In the genomic region with DNA sequence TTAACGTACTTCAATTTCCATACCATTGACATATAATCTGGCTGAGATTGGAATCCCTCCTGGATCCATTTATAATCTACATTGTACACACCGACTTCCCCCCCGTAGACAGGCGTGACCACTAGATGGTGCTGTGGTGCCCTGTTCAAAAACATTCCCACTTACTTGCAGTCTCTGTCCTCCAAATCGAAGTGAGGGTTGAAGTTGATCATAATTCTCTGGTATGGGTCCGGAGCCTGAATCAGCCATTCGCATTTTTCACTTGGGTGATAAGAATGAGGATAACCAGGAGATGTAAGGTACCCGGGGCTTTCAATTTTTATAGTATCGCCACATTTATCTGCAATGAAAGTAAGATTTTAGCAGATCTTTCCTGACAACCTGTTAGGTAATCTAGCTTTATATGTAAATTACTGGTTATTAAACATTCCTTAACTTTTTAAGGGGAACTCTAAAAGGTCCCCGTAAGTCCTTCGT, we compare ENCODE assay signal across 8 cellular contexts. TPM values are rescaled to one million over a fixed set of nuclear protein-coding genes. Genes with fewer than 3 reads are reported as not detected.
A peak's percentile ranks its signal among the peaks of the same experiment; 100 is the strongest.
DNase-seq lines count a peak whose midpoint lies in the region; ATAC-seq, FAIRE-seq and TF ChIP-seq lines count a peak whose summit lies in the region.

No MANE protein-coding gene starts in this region.

- peak; percentile 53 for ATAC-seq in HG03460 (IDR thresholded peaks at IDR 0.05; ENCODE audit: unreplicated experiment)
- ATAC-seq in HG03025 (IDR thresholded peaks at IDR 0.05; ENCODE audit: low FRiP score, unreplicated experiment): no peak

- dilution Hi-C loops in endothelial cell of umbilical vein (cut with MboI; ENCODE audit: extremely low pct_ligation_motif_present, low sequenced_read_pairs): no loop called here

- no peaks in the 10 kb centered on the region for H3K9me3 ChIP-seq in endothelial cell of umbilical vein (replicated peaks; ENCODE audit: control insufficient read depth, insufficient read depth, low read length)

- CTCF ChIA-PET in endothelial cell of umbilical vein (lab: Charles Lee): interaction anchor here (2.0 to 6.2 kb wide), 3 partner anchors 137 to 1307 kb away, joined by 5 to 61 read pairs (median 37); no protein-coding TSS in a partner anchor

- peak; percentile 91 for FAIRE-seq in endothelial cell of umbilical vein (lab: Jason Lieb, UNC)

- peak overlapping the region; percentile 78 for H3K9ac ChIP-seq in endothelial cell of umbilical vein (replicated peaks; ENCODE audit: extremely low read depth, insufficient read depth, low read length)

- intact Hi-C loops in endothelial cell of umbilical vein (cut with micrococcal nuclease): loop anchor here (1.0 to 10.0 kb wide), 15 partner anchors 137 to 1307 kb away; no protein-coding TSS in a partner anchor

- peaks cover 2% of the 10 kb centered on the region for H4K20me1 ChIP-seq in endothelial cell of umbilical vein (replicated peaks; ENCODE audit: control insufficient read depth, extremely low read depth, insufficient read depth, low read length)

- H3K27ac ChIP-seq in endothelial cell of umbilical vein (ENCODE audit: insufficient read depth, low read depth, low read length): peak overlapping the region; percentile 84

- POLR2A ChIA-PET in endothelial cell of umbilical vein (lab: Charles Lee): no interaction called here

- no peaks in the 10 kb centered on the region for H3K27me3 ChIP-seq in endothelial cell of umbilical vein (ENCODE audit: control insufficient read depth in 2 of 2, insufficient read depth in 2 of 2, low read length in 2 of 2)

- no TSS peak for BruUV-seq in endothelial cell of umbilical vein (replicated peaks; lab: Mats Ljungman, UMichigan)

- H3K4me3 ChIP-seq in endothelial cell of umbilical vein (replicated peaks in 1 of 3; ENCODE audit: insufficient read depth in 1 of 3, low read depth in 1 of 3, low read length in 3 of 3): peak overlapping the region; percentile 90 to 100 (median 97)

- peaks cover 99% of the 10 kb centered on the region for H3K79me2 ChIP-seq in endothelial cell of umbilical vein (ENCODE audit: control insufficient read depth, insufficient read depth, low read length)

- peaks cover 2 to 24% of the 10 kb centered on the region in 2 experiments for H3K36me3 ChIP-seq in endothelial cell of umbilical vein (ENCODE audit: control insufficient read depth in 2 of 2, extremely low read depth in 1 of 2, insufficient read depth in 2 of 2, low read length in 2 of 2)

- TF ChIP-seq CTCF in GM12872 (IDR thresholded peaks at IDR 0.05; ENCODE audit: insufficient read depth, low read depth, low read length) (peak; percentile 87), endothelial cell of umbilical vein (IDR thresholded peaks at IDR 0.05; ENCODE audit: extremely low read depth in 1 of 2, insufficient read depth in 1 of 2, low read depth in 1 of 2, low read length in 2 of 2) (peak; percentile 69 to 88)

- H3K9me1 ChIP-seq in endothelial cell of umbilical vein (replicated peaks; ENCODE audit: control insufficient read depth, extremely low read depth, insufficient read depth, low read length): no peaks in the 10 kb centered on the region

- no peak overlapping the region for H2AFZ ChIP-seq in endothelial cell of umbilical vein (ENCODE audit: low read depth, low read length)

- peak; percentile 22 for DNase-seq in NOMO-1 treated with dmso at 0.1 percent for 144 hours (lab: John Stamatoyannopoulos, UW; ENCODE audit: unreplicated experiment)
- DNase-seq in activated CD8-positive, alpha-beta memory T cell treated with anti-CD3 and anti-CD28 coated beads, Interleukin-2, amount 50 U/mL, for 24 hours (ENCODE audit: extremely low read depth): peak; percentile 54
- DNase-seq in endothelial cell of umbilical vein (ENCODE audit: low read depth, low spot score): peak; percentile 92
- peak; percentile 87 for DNase-seq in mucosa of gallbladder (ENCODE audit: low spot score)
- peak; percentile 57 to 73 for DNase-seq in stimulated activated CD8-positive, alpha-beta memory T cell treated with anti-CD3 and anti-CD28 coated beads, Interleukin-2, amount 100 ng/mL, for 48 hours (ENCODE audit: low read depth in 2 of 2)

- TF ChIP-seq POLR2A in endothelial cell of umbilical vein (IDR thresholded peaks at IDR 0.05; ENCODE audit: low read depth, low read length): no peak

- H3K4me1 ChIP-seq in endothelial cell of umbilical vein (ENCODE audit: control insufficient read depth, extremely low read depth, insufficient read depth, low read length): peaks cover 44% of the 10 kb centered on the region

- peak overlapping the region; percentile 100 for H3K4me2 ChIP-seq in endothelial cell of umbilical vein (ENCODE audit: insufficient read depth, low read length)

TF ChIP-seq in endothelial cell of umbilical vein, 7 proteins besides CTCF, POLR2A, EP300 and RAD21:
- TF ChIP-seq GATA2 (IDR thresholded peaks at IDR 0.05; ENCODE audit: insufficient read depth, insufficient read length, low read depth, low read length) (no peak), JUN (IDR thresholded peaks at IDR 0.05; ENCODE audit: borderline replicate concordance, insufficient read depth, insufficient read length, low read depth) (no peak), FOS (IDR thresholded peaks at IDR 0.05; ENCODE audit: borderline replicate concordance, insufficient read depth, low read length) (no peak), MYC (IDR thresholded peaks at IDR 0.05; ENCODE audit: low read depth, low read length) (no peak), EZH2 (IDR thresholded peaks at IDR 0.05; ENCODE audit: borderline replicate concordance, low read depth, low read length, severe bottlenecking) (no peak), POLR2AphosphoS5 (IDR thresholded peaks at IDR 0.05; ENCODE audit: insufficient read depth, low read depth, low read length) (no peak)
- TF ChIP-seq, protein P1, sequence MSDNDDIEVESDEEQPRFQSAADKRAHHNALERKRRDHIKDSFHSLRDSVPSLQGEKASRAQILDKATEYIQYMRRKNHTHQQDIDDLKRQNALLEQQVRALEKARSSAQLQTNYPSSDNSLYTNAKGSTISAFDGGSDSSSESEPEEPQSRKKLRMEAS (IDR thresholded peaks at IDR 0.05; ENCODE audit: insufficient read depth, insufficient read length): no peak

RNA-seq across cellular contexts. Expression of a gene that starts 3.9 kb away (rescaled TPM):
- total RNA-seq in endothelial cell of umbilical vein: 245 and 306 TPM in 2 replicates
- 104 and 122 TPM in 2 replicates for polyA plus RNA-seq in endothelial cell of umbilical vein
- polyA plus RNA-seq in endothelial cell of umbilical vein (2011; cell fraction: cytosol; rRNA removed): 102 and 113 TPM in 2 replicates
- 172 and 240 TPM in 2 replicates for polyA plus RNA-seq in endothelial cell of umbilical vein (2011; cell fraction: nucleus; rRNA removed)
- polyA plus RNA-seq in endothelial cell of umbilical vein (2012): 254 and 260 TPM in 2 replicates
- 288 and 312 TPM in 2 replicates for polyA minus RNA-seq in endothelial cell of umbilical vein
- polyA minus RNA-seq in endothelial cell of umbilical vein (2011; cell fraction: cytosol; rRNA and poly(A)+ RNA removed): 21.4 TPM
- 288 and 311 TPM in 2 replicates for polyA minus RNA-seq in endothelial cell of umbilical vein (2011; cell fraction: nucleus; rRNA and poly(A)+ RNA removed)
- total RNA-seq in mucosa of gallbladder: 76.2 TPM

Comparison
In these comparisons a context has a peak if more than half of its experiments do, and no peak if none do; other contexts are left out.
1. DNase-seq: peak in every context shown above with its lines; median percentile 92 in endothelial cell of umbilical vein; 87 in mucosa of gallbladder; 65 in stimulated activated CD8-positive, alpha-beta memory T cell treated with anti-CD3 and anti-CD28 coated beads, Interleukin-2, amount 100 ng/mL, for 48 hours; 54 in activated CD8-positive, alpha-beta memory T cell treated with anti-CD3 and anti-CD28 coated beads, Interleukin-2, amount 50 U/mL, for 24 hours; 22 in NOMO-1 treated with dmso at 0.1 percent for 144 hours.